Comparison of ENCODE assay signal across 1 cellular context in the genomic region with DNA sequence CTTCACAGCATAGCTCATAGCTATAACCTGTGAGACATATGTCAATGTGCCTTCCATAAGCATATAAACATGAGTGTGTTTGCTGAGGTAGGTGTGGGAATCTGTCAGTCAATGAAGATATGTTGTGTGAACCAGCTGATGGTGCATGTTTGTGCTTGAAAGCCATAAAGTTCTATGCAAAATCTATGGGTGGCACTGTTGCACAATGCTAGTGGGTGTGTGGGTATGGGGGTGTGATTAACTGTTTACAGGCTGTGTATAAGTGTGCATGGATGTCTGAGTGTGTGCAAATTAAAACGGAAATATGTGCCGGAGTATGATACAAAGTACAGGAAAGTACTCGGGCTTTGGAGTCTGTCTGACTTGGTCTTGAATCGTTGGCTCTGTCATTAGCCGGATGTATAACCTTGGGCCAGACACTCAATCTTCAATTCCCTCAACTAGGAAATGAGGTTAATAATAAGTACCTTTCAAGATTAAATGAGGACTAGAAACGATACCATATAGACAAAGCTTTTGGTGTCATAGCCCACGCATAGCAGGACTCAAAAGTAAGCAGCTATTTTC.
TF ChIP-seq lines count a peak whose summit lies in the region.

No MANE protein-coding gene starts in this region.

TF ChIP-seq in K562, 482 proteins besides CTCF, POLR2A, EP300 and RAD21 (continued from another document):
- TF ChIP-seq, protein P1, sequence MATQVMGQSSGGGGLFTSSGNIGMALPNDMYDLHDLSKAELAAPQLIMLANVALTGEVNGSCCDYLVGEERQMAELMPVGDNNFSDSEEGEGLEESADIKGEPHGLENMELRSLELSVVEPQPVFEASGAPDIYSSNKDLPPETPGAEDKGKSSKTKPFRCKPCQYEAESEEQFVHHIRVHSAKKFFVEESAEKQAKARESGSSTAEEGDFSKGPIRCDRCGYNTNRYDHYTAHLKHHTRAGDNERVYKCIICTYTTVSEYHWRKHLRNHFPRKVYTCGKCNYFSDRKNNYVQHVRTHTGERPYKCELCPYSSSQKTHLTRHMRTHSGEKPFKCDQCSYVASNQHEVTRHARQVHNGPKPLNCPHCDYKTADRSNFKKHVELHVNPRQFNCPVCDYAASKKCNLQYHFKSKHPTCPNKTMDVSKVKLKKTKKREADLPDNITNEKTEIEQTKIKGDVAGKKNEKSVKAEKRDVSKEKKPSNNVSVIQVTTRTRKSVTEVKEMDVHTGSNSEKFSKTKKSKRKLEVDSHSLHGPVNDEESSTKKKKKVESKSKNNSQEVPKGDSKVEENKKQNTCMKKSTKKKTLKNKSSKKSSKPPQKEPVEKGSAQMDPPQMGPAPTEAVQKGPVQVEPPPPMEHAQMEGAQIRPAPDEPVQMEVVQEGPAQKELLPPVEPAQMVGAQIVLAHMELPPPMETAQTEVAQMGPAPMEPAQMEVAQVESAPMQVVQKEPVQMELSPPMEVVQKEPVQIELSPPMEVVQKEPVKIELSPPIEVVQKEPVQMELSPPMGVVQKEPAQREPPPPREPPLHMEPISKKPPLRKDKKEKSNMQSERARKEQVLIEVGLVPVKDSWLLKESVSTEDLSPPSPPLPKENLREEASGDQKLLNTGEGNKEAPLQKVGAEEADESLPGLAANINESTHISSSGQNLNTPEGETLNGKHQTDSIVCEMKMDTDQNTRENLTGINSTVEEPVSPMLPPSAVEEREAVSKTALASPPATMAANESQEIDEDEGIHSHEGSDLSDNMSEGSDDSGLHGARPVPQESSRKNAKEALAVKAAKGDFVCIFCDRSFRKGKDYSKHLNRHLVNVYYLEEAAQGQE (CRISPR knock-in tag; IDR thresholded peaks at IDR 0.05; ENCODE audit: low read depth): 0 out of 2 replicates have a peak, but pooled peaks have one; percentile 31
- TF ChIP-seq, protein P2, sequence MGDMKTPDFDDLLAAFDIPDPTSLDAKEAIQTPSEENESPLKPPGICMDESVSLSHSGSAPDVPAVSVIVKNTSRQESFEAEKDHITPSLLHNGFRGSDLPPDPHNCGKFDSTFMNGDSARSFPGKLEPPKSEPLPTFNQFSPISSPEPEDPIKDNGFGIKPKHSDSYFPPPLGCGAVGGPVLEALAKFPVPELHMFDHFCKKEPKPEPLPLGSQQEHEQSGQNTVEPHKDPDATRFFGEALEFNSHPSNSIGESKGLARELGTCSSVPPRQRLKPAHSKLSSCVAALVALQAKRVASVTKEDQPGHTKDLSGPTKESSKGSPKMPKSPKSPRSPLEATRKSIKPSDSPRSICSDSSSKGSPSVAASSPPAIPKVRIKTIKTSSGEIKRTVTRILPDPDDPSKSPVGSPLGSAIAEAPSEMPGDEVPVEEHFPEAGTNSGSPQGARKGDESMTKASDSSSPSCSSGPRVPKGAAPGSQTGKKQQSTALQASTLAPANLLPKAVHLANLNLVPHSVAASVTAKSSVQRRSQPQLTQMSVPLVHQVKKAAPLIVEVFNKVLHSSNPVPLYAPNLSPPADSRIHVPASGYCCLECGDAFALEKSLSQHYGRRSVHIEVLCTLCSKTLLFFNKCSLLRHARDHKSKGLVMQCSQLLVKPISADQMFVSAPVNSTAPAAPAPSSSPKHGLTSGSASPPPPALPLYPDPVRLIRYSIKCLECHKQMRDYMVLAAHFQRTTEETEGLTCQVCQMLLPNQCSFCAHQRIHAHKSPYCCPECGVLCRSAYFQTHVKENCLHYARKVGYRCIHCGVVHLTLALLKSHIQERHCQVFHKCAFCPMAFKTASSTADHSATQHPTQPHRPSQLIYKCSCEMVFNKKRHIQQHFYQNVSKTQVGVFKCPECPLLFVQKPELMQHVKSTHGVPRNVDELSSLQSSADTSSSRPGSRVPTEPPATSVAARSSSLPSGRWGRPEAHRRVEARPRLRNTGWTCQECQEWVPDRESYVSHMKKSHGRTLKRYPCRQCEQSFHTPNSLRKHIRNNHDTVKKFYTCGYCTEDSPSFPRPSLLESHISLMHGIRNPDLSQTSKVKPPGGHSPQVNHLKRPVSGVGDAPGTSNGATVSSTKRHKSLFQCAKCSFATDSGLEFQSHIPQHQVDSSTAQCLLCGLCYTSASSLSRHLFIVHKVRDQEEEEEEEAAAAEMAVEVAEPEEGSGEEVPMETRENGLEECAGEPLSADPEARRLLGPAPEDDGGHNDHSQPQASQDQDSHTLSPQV (IDR thresholded peaks at IDR 0.05): peak; percentile 77; the same call in 1 of the 2 replicates
- TF ChIP-seq ZNF830 (CRISPR knock-in tag; IDR thresholded peaks at IDR 0.05) (0 out of 2 replicates have a peak, but pooled peaks have one; percentile 7), HDAC3 (IDR thresholded peaks at IDR 0.05; ENCODE audit: borderline replicate concordance, partially characterized antibody) (peak; percentile 4), EGR1 (conservative IDR thresholded peaks at IDR 0.05) (peak; percentile 90)
- TF ChIP-seq, protein P3, sequence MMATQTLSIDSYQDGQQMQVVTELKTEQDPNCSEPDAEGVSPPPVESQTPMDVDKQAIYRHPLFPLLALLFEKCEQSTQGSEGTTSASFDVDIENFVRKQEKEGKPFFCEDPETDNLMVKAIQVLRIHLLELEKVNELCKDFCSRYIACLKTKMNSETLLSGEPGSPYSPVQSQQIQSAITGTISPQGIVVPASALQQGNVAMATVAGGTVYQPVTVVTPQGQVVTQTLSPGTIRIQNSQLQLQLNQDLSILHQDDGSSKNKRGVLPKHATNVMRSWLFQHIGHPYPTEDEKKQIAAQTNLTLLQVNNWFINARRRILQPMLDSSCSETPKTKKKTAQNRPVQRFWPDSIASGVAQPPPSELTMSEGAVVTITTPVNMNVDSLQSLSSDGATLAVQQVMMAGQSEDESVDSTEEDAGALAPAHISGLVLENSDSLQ (IDR thresholded peaks at IDR 0.05): peak; percentile 90
- TF ChIP-seq, protein P4, sequence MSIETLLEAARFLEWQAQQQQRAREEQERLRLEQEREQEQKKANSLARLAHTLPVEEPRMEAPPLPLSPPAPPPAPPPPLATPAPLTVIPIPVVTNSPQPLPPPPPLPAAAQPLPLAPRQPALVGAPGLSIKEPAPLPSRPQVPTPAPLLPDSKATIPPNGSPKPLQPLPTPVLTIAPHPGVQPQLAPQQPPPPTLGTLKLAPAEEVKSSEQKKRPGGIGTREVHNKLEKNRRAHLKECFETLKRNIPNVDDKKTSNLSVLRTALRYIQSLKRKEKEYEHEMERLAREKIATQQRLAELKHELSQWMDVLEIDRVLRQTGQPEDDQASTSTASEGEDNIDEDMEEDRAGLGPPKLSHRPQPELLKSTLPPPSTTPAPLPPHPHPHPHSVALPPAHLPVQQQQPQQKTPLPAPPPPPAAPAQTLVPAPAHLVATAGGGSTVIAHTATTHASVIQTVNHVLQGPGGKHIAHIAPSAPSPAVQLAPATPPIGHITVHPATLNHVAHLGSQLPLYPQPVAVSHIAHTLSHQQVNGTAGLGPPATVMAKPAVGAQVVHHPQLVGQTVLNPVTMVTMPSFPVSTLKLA (conservative IDR thresholded peaks at IDR 0.05): peak in 1 of 2 experiments; percentile 49; a peak in 3 of 4 replicates
